ENCODE assay signal across 8 cellular contexts in genomic region chr10:80452688-80453391, GRCh38. TPM values are rescaled to one million over a fixed set of nuclear protein-coding genes. Genes with fewer than 3 reads are reported as not detected.
DNase-seq lines count a peak whose midpoint lies in the region; ATAC-seq and TF ChIP-seq lines count a peak whose summit lies in the region.

No MANE protein-coding gene starts in this region.

- H3K4me3 ChIP-seq in LNCaP clone FGC (ENCODE audit: low read depth, low read length) (peak overlapping the region; percentile 42), ectodermal cell (ENCODE audit: insufficient read depth, low read depth, low read length) (peak overlapping the region; percentile 41), neural cell (ENCODE audit: low read length) (peak overlapping the region; percentile 74)

- peak overlapping the region; percentile 83 for H3K9ac ChIP-seq in neural cell (ENCODE audit: low read length)

- TF ChIP-seq POLR2A in GM18505 (IDR thresholded peaks at IDR 0.05; ENCODE audit: borderline replicate concordance, extremely low read depth, insufficient read depth, insufficient read length) (no peak), erythroblast (IDR thresholded peaks at IDR 0.05; ENCODE audit: low read length) (no peak)

- no peaks in the 10 kb centered on the region for H4K20me1 ChIP-seq in neural cell (ENCODE audit: insufficient read depth)

- H3K27me3 ChIP-seq in ectodermal cell (ENCODE audit: control insufficient read depth, insufficient read depth, low read length, poor library complexity, severe bottlenecking) = no peaks in the 10 kb centered on the region
- H3K27me3 ChIP-seq in neural cell (ENCODE audit: insufficient read depth, low read depth, low read length) = no peaks in the 10 kb centered on the region

- peaks cover 33% of the 10 kb centered on the region for H3K79me2 ChIP-seq in neural cell (replicated peaks; ENCODE audit: insufficient read depth, low read length)

- DNase-seq in LNCaP clone FGC (ENCODE audit: low read depth) = no peak
- DNase-seq in GDM1 (lab: John Stamatoyannopoulos, UW) = no peak
- DNase-seq in erythroblast (lab: John Stamatoyannopoulos, UW) = no peak

- no peak for TF ChIP-seq EP300 in neural cell (conservative IDR thresholded peaks at IDR 0.05; ENCODE audit: poor library complexity, severe bottlenecking)

- ATAC-seq in GM18505 (IDR thresholded peaks at IDR 0.05; ENCODE audit: unreplicated experiment) (no peak), HG02571 (IDR thresholded peaks at IDR 0.05; ENCODE audit: unreplicated experiment) (no peak)

- H3F3A ChIP-seq in neural cell (ENCODE audit: insufficient read depth, low read length, poor library complexity, severe bottlenecking) = no peaks in the 10 kb centered on the region

- no peak for TF ChIP-seq RAD21 in neural cell (conservative IDR thresholded peaks at IDR 0.05)

- H3K27ac ChIP-seq in C4-2B = peak overlapping the region; percentile 98
- H3K27ac ChIP-seq in ectodermal cell (ENCODE audit: insufficient read depth, low read depth, low read length, poor library complexity, severe bottlenecking) = no peak overlapping the region
- H3K27ac ChIP-seq in neural cell (ENCODE audit: low read length) = peak overlapping the region; percentile 71

- TF ChIP-seq CTCF in C4-2B (conservative IDR thresholded peaks at IDR 0.05) (no peak), LNCaP clone FGC (IDR thresholded peaks at IDR 0.05; ENCODE audit: control insufficient read depth, extremely low read depth, insufficient read depth) (no peak), neural cell (IDR thresholded peaks at IDR 0.05; ENCODE audit: poor library complexity, severe bottlenecking) (no peak)

- H3K4me1 ChIP-seq in ectodermal cell (ENCODE audit: control insufficient read depth, insufficient read depth, low read length) = peaks cover 14% of the 10 kb centered on the region

- H3K36me3 ChIP-seq in ectodermal cell (ENCODE audit: control insufficient read depth, insufficient read depth, low read length) = no peaks in the 10 kb centered on the region
- no peaks in the 10 kb centered on the region for H3K36me3 ChIP-seq in neural cell (ENCODE audit: insufficient read depth, low read length)

- no peaks in the 10 kb centered on the region for H3K9me2 ChIP-seq in neural cell (ENCODE audit: insufficient read depth, low read length)

- peak overlapping the region; percentile 86 for H3K4me2 ChIP-seq in neural cell (ENCODE audit: low read length)

- no peaks in the 10 kb centered on the region for H3K9me3 ChIP-seq in ectodermal cell (ENCODE audit: control insufficient read depth, low read length)
- no peaks in the 10 kb centered on the region for H3K9me3 ChIP-seq in neural cell (ENCODE audit: low read length)

- H2AFZ ChIP-seq in neural cell (ENCODE audit: low read depth, low read length) = no peak overlapping the region

- 84 to 88% methylated on average over 9 of the region's 9 CpGs for WGBS in ectodermal cell, 2 experiments

TF ChIP-seq in neural cell, 6 proteins besides CTCF, POLR2A, EP300 and RAD21:
- no peak for TF ChIP-seq EZH2 (IDR thresholded peaks at IDR 0.05; ENCODE audit: borderline replicate concordance, insufficient read depth, low read length, poor library complexity, severe bottlenecking)
- TF ChIP-seq MXI1 (conservative IDR thresholded peaks at IDR 0.05; ENCODE audit: poor library complexity, severe bottlenecking) = no peak
- TF ChIP-seq POLR2AphosphoS5 (IDR thresholded peaks at IDR 0.05) = no peak
- TF ChIP-seq, protein P1, sequence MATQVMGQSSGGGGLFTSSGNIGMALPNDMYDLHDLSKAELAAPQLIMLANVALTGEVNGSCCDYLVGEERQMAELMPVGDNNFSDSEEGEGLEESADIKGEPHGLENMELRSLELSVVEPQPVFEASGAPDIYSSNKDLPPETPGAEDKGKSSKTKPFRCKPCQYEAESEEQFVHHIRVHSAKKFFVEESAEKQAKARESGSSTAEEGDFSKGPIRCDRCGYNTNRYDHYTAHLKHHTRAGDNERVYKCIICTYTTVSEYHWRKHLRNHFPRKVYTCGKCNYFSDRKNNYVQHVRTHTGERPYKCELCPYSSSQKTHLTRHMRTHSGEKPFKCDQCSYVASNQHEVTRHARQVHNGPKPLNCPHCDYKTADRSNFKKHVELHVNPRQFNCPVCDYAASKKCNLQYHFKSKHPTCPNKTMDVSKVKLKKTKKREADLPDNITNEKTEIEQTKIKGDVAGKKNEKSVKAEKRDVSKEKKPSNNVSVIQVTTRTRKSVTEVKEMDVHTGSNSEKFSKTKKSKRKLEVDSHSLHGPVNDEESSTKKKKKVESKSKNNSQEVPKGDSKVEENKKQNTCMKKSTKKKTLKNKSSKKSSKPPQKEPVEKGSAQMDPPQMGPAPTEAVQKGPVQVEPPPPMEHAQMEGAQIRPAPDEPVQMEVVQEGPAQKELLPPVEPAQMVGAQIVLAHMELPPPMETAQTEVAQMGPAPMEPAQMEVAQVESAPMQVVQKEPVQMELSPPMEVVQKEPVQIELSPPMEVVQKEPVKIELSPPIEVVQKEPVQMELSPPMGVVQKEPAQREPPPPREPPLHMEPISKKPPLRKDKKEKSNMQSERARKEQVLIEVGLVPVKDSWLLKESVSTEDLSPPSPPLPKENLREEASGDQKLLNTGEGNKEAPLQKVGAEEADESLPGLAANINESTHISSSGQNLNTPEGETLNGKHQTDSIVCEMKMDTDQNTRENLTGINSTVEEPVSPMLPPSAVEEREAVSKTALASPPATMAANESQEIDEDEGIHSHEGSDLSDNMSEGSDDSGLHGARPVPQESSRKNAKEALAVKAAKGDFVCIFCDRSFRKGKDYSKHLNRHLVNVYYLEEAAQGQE (IDR thresholded peaks at IDR 0.05; ENCODE audit: borderline replicate concordance) = no peak
- TF ChIP-seq TAF1 (IDR thresholded peaks at IDR 0.05; ENCODE audit: low read depth) = no peak
- TF ChIP-seq SMC3 (conservative IDR thresholded peaks at IDR 0.05; ENCODE audit: poor library complexity) = no peak

RNA-seq across cellular contexts. Expression of gene TSPAN14, which starts 1.3 kb away (rescaled TPM):
- 109 TPM for polyA plus RNA-seq in ectodermal cell (2013, experiment 1 of 4)
- polyA plus RNA-seq in ectodermal cell (2013, experiment 2 of 4) = 121 TPM
- polyA plus RNA-seq in ectodermal cell (2013, experiment 3 of 4) = 107 TPM
- polyA plus RNA-seq in ectodermal cell (2013, experiment 4 of 4) = 122 TPM
- polyA plus RNA-seq in neural cell = 26.3 and 31.5 TPM in 2 replicates
- 27.0 and 33.2 TPM in 2 replicates for polyA minus RNA-seq in neural cell

RNA-seq across cellular contexts. Expression of gene PRXL2A, which starts 44.5 kb away (rescaled TPM):
- 122 TPM for polyA plus RNA-seq in ectodermal cell (2013, experiment 1 of 4)
- polyA plus RNA-seq in ectodermal cell (2013, experiment 2 of 4) = 123 TPM
- 82.0 TPM for polyA plus RNA-seq in ectodermal cell (2013, experiment 3 of 4)
- 83.4 TPM for polyA plus RNA-seq in ectodermal cell (2013, experiment 4 of 4)
- 56.3 and 60.5 TPM in 2 replicates for polyA plus RNA-seq in neural cell
- polyA minus RNA-seq in neural cell = 36.0 and 37.6 TPM in 2 replicates
